1 cellular context compared by ENCODE assay signal in the genomic region with DNA sequence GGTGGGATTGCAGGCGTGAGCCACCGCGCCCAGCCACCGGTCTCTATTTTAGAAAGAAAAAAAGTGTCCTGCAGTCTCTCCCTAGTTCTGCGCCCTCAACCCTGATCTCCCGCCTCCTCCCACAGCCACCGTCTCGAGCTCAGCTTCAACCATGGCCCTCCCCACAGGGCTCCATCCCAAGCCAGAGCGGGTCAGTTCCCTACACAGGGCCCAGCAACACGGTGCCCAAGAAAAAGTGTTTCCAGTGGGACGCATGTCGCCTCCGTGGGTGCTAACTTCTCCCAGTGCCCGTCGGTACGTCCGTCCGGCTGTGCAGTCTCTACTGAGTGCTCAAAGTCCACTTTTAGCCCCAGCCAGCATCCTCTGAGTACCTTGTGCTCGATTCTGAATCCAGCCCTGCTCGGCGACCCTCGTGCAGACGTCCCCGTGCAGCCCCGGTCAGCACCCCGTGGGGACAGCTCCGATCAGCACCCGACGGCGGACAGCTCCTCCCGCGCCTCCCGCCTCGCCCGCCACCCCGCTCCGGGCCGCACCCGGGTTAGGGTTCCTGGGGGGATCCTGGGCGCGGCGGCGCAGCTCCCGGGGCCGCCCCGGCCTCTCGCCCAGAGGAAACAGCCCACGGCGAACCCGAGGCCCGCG.
TF ChIP-seq lines count a peak whose summit lies in the region.

No MANE protein-coding gene starts in this region.

TF ChIP-seq in K562, 482 proteins besides CTCF, POLR2A, EP300 and RAD21 (continued from another document and continues in another):
- TF ChIP-seq, protein P1, sequence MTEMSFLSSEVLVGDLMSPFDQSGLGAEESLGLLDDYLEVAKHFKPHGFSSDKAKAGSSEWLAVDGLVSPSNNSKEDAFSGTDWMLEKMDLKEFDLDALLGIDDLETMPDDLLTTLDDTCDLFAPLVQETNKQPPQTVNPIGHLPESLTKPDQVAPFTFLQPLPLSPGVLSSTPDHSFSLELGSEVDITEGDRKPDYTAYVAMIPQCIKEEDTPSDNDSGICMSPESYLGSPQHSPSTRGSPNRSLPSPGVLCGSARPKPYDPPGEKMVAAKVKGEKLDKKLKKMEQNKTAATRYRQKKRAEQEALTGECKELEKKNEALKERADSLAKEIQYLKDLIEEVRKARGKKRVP (CRISPR knock-in tag; IDR thresholded peaks at IDR 0.05), result no peak
- peak; percentile 94 for TF ChIP-seq ZNF124 (CRISPR knock-in tag; IDR thresholded peaks at IDR 0.05)
- TF ChIP-seq SAFB (IDR thresholded peaks at IDR 0.05; ENCODE audit: borderline replicate concordance, low read depth, low read length), result no peak
- TF ChIP-seq XRCC3 (IDR thresholded peaks at IDR 0.05), result no peak
- TF ChIP-seq PHF21A (IDR thresholded peaks at IDR 0.05; ENCODE audit: borderline replicate concordance, low read depth), result no peak
- TF ChIP-seq, protein P2, sequence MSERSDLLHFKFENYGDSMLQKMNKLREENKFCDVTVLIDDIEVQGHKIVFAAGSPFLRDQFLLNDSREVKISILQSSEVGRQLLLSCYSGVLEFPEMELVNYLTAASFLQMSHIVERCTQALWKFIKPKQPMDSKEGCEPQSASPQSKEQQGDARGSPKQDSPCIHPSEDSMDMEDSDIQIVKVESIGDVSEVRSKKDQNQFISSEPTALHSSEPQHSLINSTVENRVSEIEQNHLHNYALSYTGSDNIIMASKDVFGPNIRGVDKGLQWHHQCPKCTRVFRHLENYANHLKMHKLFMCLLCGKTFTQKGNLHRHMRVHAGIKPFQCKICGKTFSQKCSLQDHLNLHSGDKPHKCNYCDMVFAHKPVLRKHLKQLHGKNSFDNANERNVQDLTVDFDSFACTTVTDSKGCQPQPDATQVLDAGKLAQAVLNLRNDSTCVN (CRISPR knock-in tag; IDR thresholded peaks at IDR 0.05), result no peak
- TF ChIP-seq, protein P3, sequence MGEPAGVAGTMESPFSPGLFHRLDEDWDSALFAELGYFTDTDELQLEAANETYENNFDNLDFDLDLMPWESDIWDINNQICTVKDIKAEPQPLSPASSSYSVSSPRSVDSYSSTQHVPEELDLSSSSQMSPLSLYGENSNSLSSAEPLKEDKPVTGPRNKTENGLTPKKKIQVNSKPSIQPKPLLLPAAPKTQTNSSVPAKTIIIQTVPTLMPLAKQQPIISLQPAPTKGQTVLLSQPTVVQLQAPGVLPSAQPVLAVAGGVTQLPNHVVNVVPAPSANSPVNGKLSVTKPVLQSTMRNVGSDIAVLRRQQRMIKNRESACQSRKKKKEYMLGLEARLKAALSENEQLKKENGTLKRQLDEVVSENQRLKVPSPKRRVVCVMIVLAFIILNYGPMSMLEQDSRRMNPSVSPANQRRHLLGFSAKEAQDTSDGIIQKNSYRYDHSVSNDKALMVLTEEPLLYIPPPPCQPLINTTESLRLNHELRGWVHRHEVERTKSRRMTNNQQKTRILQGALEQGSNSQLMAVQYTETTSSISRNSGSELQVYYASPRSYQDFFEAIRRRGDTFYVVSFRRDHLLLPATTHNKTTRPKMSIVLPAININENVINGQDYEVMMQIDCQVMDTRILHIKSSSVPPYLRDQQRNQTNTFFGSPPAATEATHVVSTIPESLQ (CRISPR knock-in tag; IDR thresholded peaks at IDR 0.05), result peak; percentile 92; the same call in 1 of the 2 replicates
- TF ChIP-seq FOS (IDR thresholded peaks at IDR 0.05; ENCODE audit: extremely low read depth, insufficient read length), result no peak
- no peak for TF ChIP-seq NR2C1 (IDR thresholded peaks at IDR 0.05)
- TF ChIP-seq NR2C1 (tag; IDR thresholded peaks at IDR 0.05), result no peak
- peak; percentile 92; the same call in 1 of the 2 replicates for TF ChIP-seq NR1H2 (CRISPR knock-in tag; IDR thresholded peaks at IDR 0.05)
- TF ChIP-seq, protein P4, sequence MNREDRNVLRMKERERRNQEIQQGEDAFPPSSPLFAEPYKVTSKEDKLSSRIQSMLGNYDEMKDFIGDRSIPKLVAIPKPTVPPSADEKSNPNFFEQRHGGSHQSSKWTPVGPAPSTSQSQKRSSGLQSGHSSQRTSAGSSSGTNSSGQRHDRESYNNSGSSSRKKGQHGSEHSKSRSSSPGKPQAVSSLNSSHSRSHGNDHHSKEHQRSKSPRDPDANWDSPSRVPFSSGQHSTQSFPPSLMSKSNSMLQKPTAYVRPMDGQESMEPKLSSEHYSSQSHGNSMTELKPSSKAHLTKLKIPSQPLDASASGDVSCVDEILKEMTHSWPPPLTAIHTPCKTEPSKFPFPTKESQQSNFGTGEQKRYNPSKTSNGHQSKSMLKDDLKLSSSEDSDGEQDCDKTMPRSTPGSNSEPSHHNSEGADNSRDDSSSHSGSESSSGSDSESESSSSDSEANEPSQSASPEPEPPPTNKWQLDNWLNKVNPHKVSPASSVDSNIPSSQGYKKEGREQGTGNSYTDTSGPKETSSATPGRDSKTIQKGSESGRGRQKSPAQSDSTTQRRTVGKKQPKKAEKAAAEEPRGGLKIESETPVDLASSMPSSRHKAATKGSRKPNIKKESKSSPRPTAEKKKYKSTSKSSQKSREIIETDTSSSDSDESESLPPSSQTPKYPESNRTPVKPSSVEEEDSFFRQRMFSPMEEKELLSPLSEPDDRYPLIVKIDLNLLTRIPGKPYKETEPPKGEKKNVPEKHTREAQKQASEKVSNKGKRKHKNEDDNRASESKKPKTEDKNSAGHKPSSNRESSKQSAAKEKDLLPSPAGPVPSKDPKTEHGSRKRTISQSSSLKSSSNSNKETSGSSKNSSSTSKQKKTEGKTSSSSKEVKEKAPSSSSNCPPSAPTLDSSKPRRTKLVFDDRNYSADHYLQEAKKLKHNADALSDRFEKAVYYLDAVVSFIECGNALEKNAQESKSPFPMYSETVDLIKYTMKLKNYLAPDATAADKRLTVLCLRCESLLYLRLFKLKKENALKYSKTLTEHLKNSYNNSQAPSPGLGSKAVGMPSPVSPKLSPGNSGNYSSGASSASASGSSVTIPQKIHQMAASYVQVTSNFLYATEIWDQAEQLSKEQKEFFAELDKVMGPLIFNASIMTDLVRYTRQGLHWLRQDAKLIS (CRISPR knock-in tag; IDR thresholded peaks at IDR 0.05), result peak; percentile 82; the same call in 1 of the 2 replicates
- TF ChIP-seq ZC3H11A (IDR thresholded peaks at IDR 0.05; ENCODE audit: low read depth, low read length), result no peak
- TF ChIP-seq JUN (IDR thresholded peaks at IDR 0.05; ENCODE audit: borderline replicate concordance, low read depth, low read length), result no peak
- TF ChIP-seq JUN (CRISPR knock-in tag; IDR thresholded peaks at IDR 0.05; ENCODE audit: borderline replicate concordance), result peak; percentile 85; the same call in 1 of the 2 replicates
- TF ChIP-seq ZNF143 (CRISPR knock-in tag; IDR thresholded peaks at IDR 0.05), result no peak; the same call in 1 of the 2 replicates
- TF ChIP-seq SMAD4 (CRISPR knock-in tag; conservative IDR thresholded peaks at IDR 0.05), result peak; percentile 61
- TF ChIP-seq MXI1 (IDR thresholded peaks at IDR 0.05; ENCODE audit: low read depth, low read length), result peak; percentile 78
- TF ChIP-seq ZNF121 (CRISPR knock-in tag; conservative IDR thresholded peaks at IDR 0.05), result 0 out of 2 replicates have a peak, but pooled peaks have one; percentile 17
- TF ChIP-seq MECOM (CRISPR knock-in tag; IDR thresholded peaks at IDR 0.05), result 0 out of 2 replicates have a peak, but pooled peaks have one; percentile 31
- no peak for TF ChIP-seq HNRNPL (IDR thresholded peaks at IDR 0.05; ENCODE audit: low read depth, low read length)
- no peak for TF ChIP-seq ARHGAP35 (IDR thresholded peaks at IDR 0.05; ENCODE audit: partially characterized antibody)
- no peak for TF ChIP-seq ZNF785 (CRISPR knock-in tag; IDR thresholded peaks at IDR 0.05)
- TF ChIP-seq RCOR1 (IDR thresholded peaks at IDR 0.05; ENCODE audit: borderline replicate concordance in 1 of 2, low read depth in 2 of 2, low read length in 2 of 2), result peak in 1 of 2 experiments; percentile 79; a peak in 2 of 4 replicates
- TF ChIP-seq NFYB (IDR thresholded peaks at IDR 0.05; ENCODE audit: extremely low read depth, insufficient read length), result no peak
- 0 out of 2 replicates have a peak, but pooled peaks have one; percentile 82 for TF ChIP-seq ZNF217 (CRISPR knock-in tag; IDR thresholded peaks at IDR 0.05)
- peak; percentile 72; the same call in 1 of the 2 replicates for TF ChIP-seq DMBX1 (CRISPR knock-in tag; IDR thresholded peaks at IDR 0.05; ENCODE audit: borderline replicate concordance)
- no peak for TF ChIP-seq TAL1 (IDR thresholded peaks at IDR 0.05)
- TF ChIP-seq, protein P5, sequence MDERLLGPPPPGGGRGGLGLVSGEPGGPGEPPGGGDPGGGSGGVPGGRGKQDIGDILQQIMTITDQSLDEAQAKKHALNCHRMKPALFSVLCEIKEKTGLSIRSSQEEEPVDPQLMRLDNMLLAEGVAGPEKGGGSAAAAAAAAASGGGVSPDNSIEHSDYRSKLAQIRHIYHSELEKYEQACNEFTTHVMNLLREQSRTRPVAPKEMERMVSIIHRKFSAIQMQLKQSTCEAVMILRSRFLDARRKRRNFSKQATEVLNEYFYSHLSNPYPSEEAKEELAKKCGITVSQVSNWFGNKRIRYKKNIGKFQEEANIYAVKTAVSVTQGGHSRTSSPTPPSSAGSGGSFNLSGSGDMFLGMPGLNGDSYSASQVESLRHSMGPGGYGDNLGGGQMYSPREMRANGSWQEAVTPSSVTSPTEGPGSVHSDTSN (CRISPR knock-in tag; IDR thresholded peaks at IDR 0.05; ENCODE audit: low read depth), result peak; percentile 77
- TF ChIP-seq, protein P5 (tag; conservative IDR thresholded peaks at IDR 0.05; ENCODE audit: low read depth), result no peak
- TF ChIP-seq FOXP1 (CRISPR knock-in tag; IDR thresholded peaks at IDR 0.05), result peak; percentile 99
- TF ChIP-seq, protein P6, sequence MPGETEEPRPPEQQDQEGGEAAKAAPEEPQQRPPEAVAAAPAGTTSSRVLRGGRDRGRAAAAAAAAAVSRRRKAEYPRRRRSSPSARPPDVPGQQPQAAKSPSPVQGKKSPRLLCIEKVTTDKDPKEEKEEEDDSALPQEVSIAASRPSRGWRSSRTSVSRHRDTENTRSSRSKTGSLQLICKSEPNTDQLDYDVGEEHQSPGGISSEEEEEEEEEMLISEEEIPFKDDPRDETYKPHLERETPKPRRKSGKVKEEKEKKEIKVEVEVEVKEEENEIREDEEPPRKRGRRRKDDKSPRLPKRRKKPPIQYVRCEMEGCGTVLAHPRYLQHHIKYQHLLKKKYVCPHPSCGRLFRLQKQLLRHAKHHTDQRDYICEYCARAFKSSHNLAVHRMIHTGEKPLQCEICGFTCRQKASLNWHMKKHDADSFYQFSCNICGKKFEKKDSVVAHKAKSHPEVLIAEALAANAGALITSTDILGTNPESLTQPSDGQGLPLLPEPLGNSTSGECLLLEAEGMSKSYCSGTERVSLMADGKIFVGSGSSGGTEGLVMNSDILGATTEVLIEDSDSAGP (CRISPR knock-in tag; IDR thresholded peaks at IDR 0.05), result no peak
- no peak for TF ChIP-seq ZNF134 (CRISPR knock-in tag; conservative IDR thresholded peaks at IDR 0.05)
- no peak for TF ChIP-seq CBX1 (IDR thresholded peaks at IDR 0.05; ENCODE audit: low read depth)
- TF ChIP-seq SNIP1 (IDR thresholded peaks at IDR 0.05; ENCODE audit: low read depth), result no peak
- TF ChIP-seq, protein P7, sequence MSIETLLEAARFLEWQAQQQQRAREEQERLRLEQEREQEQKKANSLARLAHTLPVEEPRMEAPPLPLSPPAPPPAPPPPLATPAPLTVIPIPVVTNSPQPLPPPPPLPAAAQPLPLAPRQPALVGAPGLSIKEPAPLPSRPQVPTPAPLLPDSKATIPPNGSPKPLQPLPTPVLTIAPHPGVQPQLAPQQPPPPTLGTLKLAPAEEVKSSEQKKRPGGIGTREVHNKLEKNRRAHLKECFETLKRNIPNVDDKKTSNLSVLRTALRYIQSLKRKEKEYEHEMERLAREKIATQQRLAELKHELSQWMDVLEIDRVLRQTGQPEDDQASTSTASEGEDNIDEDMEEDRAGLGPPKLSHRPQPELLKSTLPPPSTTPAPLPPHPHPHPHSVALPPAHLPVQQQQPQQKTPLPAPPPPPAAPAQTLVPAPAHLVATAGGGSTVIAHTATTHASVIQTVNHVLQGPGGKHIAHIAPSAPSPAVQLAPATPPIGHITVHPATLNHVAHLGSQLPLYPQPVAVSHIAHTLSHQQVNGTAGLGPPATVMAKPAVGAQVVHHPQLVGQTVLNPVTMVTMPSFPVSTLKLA (conservative IDR thresholded peaks at IDR 0.05), result peak; percentile 83 to 93
- no peak for TF ChIP-seq NR4A1 (CRISPR knock-in tag; IDR thresholded peaks at IDR 0.05)
- TF ChIP-seq NR4A1 (tag; IDR thresholded peaks at IDR 0.05), result no peak
- peak; percentile 66 for TF ChIP-seq ZNF146 (CRISPR knock-in tag; IDR thresholded peaks at IDR 0.05; ENCODE audit: unreplicated experiment)
- no peak for TF ChIP-seq SMAD1 (IDR thresholded peaks at IDR 0.05; ENCODE audit: low read depth, low read length, partially characterized antibody)
- TF ChIP-seq CREB1 (IDR thresholded peaks at IDR 0.05), result no peak
- peak; percentile 75 for TF ChIP-seq CREB1 (CRISPR knock-in tag; IDR thresholded peaks at IDR 0.05)
- TF ChIP-seq ZNF766 (CRISPR knock-in tag; conservative IDR thresholded peaks at IDR 0.05), result peak; percentile 93
- TF ChIP-seq BDP1 (IDR thresholded peaks at IDR 0.05; ENCODE audit: insufficient read depth, insufficient read length), result no peak
- peak; percentile 55; the same call in 1 of the 2 replicates for TF ChIP-seq ZNF282 (CRISPR knock-in tag; IDR thresholded peaks at IDR 0.05)
- TF ChIP-seq SPI1 (IDR thresholded peaks at IDR 0.05; ENCODE audit: borderline replicate concordance, low read depth, low read length), result no peak
- peak; percentile 89 for TF ChIP-seq NR2C2 (CRISPR knock-in tag; IDR thresholded peaks at IDR 0.05)
- TF ChIP-seq NR2C2 (tag; IDR thresholded peaks at IDR 0.05), result no peak
- no peak for TF ChIP-seq ZNF239 (CRISPR knock-in tag; IDR thresholded peaks at IDR 0.05)
- no peak for TF ChIP-seq GABPB2 (CRISPR knock-in tag; conservative IDR thresholded peaks at IDR 0.05)
- TF ChIP-seq MYC (IDR thresholded peaks at IDR 0.05; ENCODE audit: low read depth, low read length), result no peak
- no peak for TF ChIP-seq MYC (CRISPR knock-in tag; IDR thresholded peaks at IDR 0.05; ENCODE audit: borderline replicate concordance, low read depth)
- no peak for TF ChIP-seq MCM5 (IDR thresholded peaks at IDR 0.05; ENCODE audit: low read depth)
- TF ChIP-seq SP1 (CRISPR knock-in tag; IDR thresholded peaks at IDR 0.05), result peak; percentile 53; the same call in 1 of the 2 replicates
- TF ChIP-seq, protein P8, sequence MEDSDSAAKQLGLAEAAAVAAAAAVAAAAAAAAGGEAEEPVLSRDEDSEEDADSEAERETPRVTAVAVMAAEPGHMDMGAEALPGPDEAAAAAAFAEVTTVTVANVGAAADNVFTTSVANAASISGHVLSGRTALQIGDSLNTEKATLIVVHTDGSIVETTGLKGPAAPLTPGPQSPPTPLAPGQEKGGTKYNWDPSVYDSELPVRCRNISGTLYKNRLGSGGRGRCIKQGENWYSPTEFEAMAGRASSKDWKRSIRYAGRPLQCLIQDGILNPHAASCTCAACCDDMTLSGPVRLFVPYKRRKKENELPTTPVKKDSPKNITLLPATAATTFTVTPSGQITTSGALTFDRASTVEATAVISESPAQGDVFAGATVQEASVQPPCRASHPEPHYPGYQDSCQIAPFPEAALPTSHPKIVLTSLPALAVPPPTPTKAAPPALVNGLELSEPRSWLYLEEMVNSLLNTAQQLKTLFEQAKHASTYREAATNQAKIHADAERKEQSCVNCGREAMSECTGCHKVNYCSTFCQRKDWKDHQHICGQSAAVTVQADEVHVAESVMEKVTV (CRISPR knock-in tag; IDR thresholded peaks at IDR 0.05), result no peak
